8 cellular contexts compared by ENCODE assay signal in the genomic region with DNA sequence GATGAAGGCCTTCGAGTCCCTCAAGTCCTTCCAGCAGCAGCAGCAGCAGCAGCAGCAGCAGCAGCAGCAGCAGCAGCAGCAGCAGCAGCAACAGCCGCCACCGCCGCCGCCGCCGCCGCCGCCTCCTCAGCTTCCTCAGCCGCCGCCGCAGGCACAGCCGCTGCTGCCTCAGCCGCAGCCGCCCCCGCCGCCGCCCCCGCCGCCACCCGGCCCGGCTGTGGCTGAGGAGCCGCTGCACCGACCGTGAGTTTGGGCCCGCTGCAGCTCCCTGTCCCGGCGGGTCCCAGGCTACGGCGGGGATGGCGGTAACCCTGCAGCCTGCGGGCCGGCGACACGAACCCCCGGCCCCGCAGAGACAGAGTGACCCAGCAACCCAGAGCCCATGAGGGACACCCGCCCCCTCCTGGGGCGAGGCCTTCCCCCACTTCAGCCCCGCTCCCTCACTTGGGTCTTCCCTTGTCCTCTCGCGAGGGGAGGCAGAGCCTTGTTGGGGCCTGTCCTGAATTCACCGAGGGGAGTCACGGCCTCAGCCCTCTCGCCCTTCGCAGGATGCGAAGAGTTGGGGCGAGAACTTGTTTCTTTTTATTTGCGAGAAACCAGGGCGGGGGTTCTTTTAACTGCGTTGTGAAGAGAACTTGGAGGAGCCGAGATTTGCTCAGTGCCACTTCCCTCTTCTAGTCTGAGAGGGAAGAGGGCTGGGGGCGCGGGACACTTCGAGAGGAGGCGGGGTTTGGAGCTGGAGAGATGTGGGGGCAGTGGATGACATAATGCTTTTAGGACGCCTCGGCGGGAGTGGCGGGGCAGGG. TPM values are rescaled to one million over a fixed set of nuclear protein-coding genes. Genes with fewer than 3 reads are reported as not detected.
DNase-seq lines count a peak whose midpoint lies in the region; ATAC-seq and TF ChIP-seq lines count a peak whose summit lies in the region.

No MANE protein-coding gene starts in this region.

- no peaks in the 10 kb centered on the region for H3K36me3 Mint-ChIP-seq in naive B cell

- no peaks in the 10 kb centered on the region for H3K27me3 ChIP-seq in NT2/D1 (ENCODE audit: insufficient read depth, insufficient read length)

- peak overlapping the region; percentile 96 for H3K9ac ChIP-seq in NT2/D1 (ENCODE audit: insufficient read length, low read depth)

- peak overlapping the region; percentile 84 to 96 (median 92) for H3K4me3 Mint-ChIP-seq in naive B cell

- TF ChIP-seq POLR2A in GM10847 (IDR thresholded peaks at IDR 0.05; ENCODE audit: extremely low read depth, insufficient read length) (peak; percentile 50), erythroblast (IDR thresholded peaks at IDR 0.05; ENCODE audit: low read length) (no peak)

- DNase-seq in NT2/D1 (ENCODE audit: low read depth, low spot score) (peak; percentile 64), activated T-cell treated with anti-CD3 and anti-CD28 coated beads for 48 hours (ENCODE audit: low read depth) (peak; percentile 35), erythroblast (lab: John Stamatoyannopoulos, UW) (peak; percentile 71 to 72), naive B cell (peak; percentile 47), stromal cell of bone marrow (ENCODE audit: low read depth) (peak; percentile 40)

- peak; percentile 8 for ATAC-seq in HG03521 (IDR thresholded peaks at IDR 0.05; ENCODE audit: unreplicated experiment)
- peak; percentile 3 for ATAC-seq in naive B cell (ENCODE audit: low read depth in 2 of 2)
- ATAC-seq in GM21576 (IDR thresholded peaks at IDR 0.05; ENCODE audit: unreplicated experiment), result no peak

- no peaks in the 10 kb centered on the region for H3K9me3 Mint-ChIP-seq in naive B cell

- no peaks in the 10 kb centered on the region for H3K9me3 ChIP-seq in NT2/D1 (ENCODE audit: insufficient read depth, low read length)

- no peaks in the 10 kb centered on the region for H3K27me3 Mint-ChIP-seq in naive B cell

- H3K4me1 ChIP-seq in NT2/D1 (ENCODE audit: insufficient read depth, insufficient read length), result peaks cover 6% of the 10 kb centered on the region

- peaks cover 11% of the 10 kb centered on the region for H3K36me3 ChIP-seq in NT2/D1 (ENCODE audit: insufficient read depth, insufficient read length, low read length)

- H3K27ac Mint-ChIP-seq in naive B cell, result peak overlapping the region in 5 of 6 donors; percentile 72 to 96 (median 89)

- peak overlapping the region; percentile 93 for H3K4me3 ChIP-seq in NT2/D1 (ENCODE audit: insufficient read length, low read depth)

- peaks cover 34 to 47% (median 35%) of the 10 kb centered on the region in 3 donors for H3K4me1 Mint-ChIP-seq in naive B cell

RNA-seq across cellular contexts. Expression of a gene that starts 0.6 kb away (rescaled TPM):
- polyA plus RNA-seq in naive B cell (ENCODE audit: low read depth in 6 of 6), result 10 to 100 TPM in 4 of 6 donors, 1 to 10 TPM in 2; 8.7 to 15.4 (median 11.0) TPM

RNA-seq across cellular contexts. Expression of a gene that starts 0.7 kb away (rescaled TPM):
- polyA plus RNA-seq in naive B cell (ENCODE audit: low read depth in 6 of 6), result not detected
